ENCODE assay signal across 8 cellular contexts in the genomic region with DNA sequence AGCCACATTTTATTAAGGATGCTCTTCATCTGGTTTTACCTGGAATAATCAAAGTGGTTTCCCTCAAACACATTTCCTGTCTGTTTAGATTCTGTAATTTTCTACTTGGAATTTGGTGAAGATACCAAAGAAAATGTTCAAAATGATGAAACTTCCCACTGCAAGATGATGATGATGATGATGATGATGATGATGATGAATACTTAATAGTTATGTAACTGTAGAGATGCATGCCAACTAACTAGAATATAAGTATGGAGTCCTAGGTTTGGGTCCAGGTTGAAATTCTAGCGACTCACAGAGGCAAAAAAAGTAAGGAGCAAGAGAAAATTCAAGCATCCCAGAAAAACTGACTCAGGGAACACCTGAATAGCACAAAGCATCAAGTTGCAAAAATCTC.
"Had no signal": no experiment of that assay in that cellular context is flagged by ENCODE, and none has a peak within 500 bp of the region (broad histone marks: within the 10 kb centered on the region; RNA-seq: fewer than 3 reads in every experiment).

No MANE protein-coding gene starts in this region.

- DNase-seq: GDM1, GF-D8 had no signal

- H3K4me3 ChIP-seq: GM12878 had no signal

- FAIRE-seq: G401.6, GM12878, GM12891, GM12892, GM18507, GM19239 had no signal

- ATAC-seq: GM12878 had no signal
